ENCODE assay signal across 8 cellular contexts in the genomic region with DNA sequence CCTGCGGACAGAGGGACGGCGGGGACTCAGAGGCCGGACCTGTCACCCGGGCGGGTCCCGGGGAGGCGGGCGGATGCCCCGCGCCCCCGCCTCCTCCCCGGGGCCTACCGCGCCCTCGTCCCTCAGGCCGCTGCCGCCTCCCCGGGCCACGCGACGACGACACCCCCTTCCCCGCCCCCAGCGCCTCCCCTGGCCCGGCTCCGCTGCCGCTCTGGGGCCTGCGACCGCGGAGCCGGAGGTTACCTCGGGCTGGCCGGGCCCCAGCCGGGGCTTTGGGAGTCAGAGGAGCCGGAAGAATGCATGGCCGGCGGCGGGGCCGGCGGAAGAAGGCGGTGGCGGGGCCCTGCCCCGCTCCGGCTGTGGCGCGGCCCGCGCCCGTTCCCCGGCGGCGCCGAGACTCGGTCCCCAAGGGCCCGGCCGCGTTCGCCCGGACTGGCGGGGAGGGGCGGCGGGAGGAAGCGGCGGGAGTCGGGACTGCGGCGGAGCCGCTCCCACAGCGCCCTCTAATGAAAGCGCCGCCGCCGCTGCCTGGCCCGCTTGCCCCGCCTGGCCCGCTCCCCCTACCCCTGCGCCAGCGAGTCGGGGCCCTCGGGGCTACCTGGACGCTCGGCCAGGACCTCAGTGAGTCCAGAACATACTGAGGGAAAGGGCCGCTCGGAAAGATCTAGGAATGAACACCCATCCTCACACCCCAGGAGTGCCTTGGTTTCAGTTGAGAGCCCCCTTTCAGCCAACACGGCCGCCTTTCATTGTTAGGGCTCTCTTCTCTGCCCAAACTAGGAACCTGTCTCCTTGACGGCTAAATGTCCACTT. TPM values are rescaled to one million over a fixed set of nuclear protein-coding genes. Genes with fewer than 3 reads are reported as not detected.
DNase-seq lines count a peak whose midpoint lies in the region; ATAC-seq and TF ChIP-seq lines count a peak whose summit lies in the region.

A gene with protein sequence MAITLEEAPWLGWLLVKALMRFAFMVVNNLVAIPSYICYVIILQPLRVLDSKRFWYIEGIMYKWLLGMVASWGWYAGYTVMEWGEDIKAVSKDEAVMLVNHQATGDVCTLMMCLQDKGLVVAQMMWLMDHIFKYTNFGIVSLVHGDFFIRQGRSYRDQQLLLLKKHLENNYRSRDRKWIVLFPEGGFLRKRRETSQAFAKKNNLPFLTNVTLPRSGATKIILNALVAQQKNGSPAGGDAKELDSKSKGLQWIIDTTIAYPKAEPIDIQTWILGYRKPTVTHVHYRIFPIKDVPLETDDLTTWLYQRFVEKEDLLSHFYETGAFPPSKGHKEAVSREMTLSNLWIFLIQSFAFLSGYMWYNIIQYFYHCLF (minus strand): TSS at position 434 of the 813 bp plus-strand sequence. CDS start 1,467 bp downstream, outside the sequence.

- H3K4me3 ChIP-seq in ectodermal cell (ENCODE audit: insufficient read depth, low read depth, low read length) = peak within 1 kb of the TSS; percentile 47
- H3K4me3 ChIP-seq in lung = peak within 1 kb of the TSS; percentile 85

- H3K27me3 Mint-ChIP-seq in activated CD8-positive, alpha-beta T cell treated with anti-CD3 and anti-CD28 coated beads for 36 hours = no peaks in the 10 kb centered on the region

- CTCF ChIA-PET in activated CD8-positive, alpha-beta T cell treated with anti-CD3 and anti-CD28 coated beads for 36 hours (lab: Charles Lee) = interaction anchor here (1.0 to 2.0 kb wide), 3 partner anchors 8 to 150 kb away, joined by 4 to 6 read pairs (median 5); no protein-coding TSS in a partner anchor

- peaks cover 3% of the 10 kb centered on the region for H3K36me3 Mint-ChIP-seq in activated CD8-positive, alpha-beta T cell treated with anti-CD3 and anti-CD28 coated beads for 36 hours (ENCODE audit: low read depth)

- peaks cover 61% of the 10 kb centered on the region for H3K4me1 Mint-ChIP-seq in activated CD8-positive, alpha-beta T cell treated with anti-CD3 and anti-CD28 coated beads for 36 hours (ENCODE audit: low read depth)

- H3K9me3 Mint-ChIP-seq in activated CD8-positive, alpha-beta T cell treated with anti-CD3 and anti-CD28 coated beads for 36 hours = no peaks in the 10 kb centered on the region

- intact Hi-C loops in activated CD8-positive, alpha-beta T cell treated with anti-CD3 and anti-CD28 coated beads for 36 hours (cut with micrococcal nuclease) = loop anchor here (5.0 kb wide), 4 partner anchors 93 to 207 kb away; partner anchors contain the start of genes DTL and INTS7

- peak within 1 kb of the TSS; percentile 86 for H3K27ac Mint-ChIP-seq in activated CD8-positive, alpha-beta T cell treated with anti-CD3 and anti-CD28 coated beads for 36 hours

- ATAC-seq in GM18909 (IDR thresholded peaks at IDR 0.05; ENCODE audit: poor library complexity, unreplicated experiment) (peak; percentile 75), HG03175 (IDR thresholded peaks at IDR 0.05; ENCODE audit: unreplicated experiment) (peak; percentile 74), lung (ENCODE audit: insufficient read depth, low FRiP score) (peak; percentile 92)
- ATAC-seq in activated CD8-positive, alpha-beta T cell treated with anti-CD3 and anti-CD28 coated beads for 36 hours = peak; percentile 74

- TF ChIP-seq CTCF in activated CD8-positive, alpha-beta T cell treated with anti-CD3 and anti-CD28 coated beads for 36 hours (IDR thresholded peaks at IDR 0.05) = peak; percentile 66
- peak; percentile 56 for TF ChIP-seq CTCF in lung (IDR thresholded peaks at IDR 0.05; ENCODE audit: control extremely low read depth, extremely low read depth)

- peak within 1 kb of the TSS; percentile 75 for H3K4me3 Mint-ChIP-seq in activated CD8-positive, alpha-beta T cell treated with anti-CD3 and anti-CD28 coated beads for 36 hours

- H3K4me1 ChIP-seq in ectodermal cell (ENCODE audit: control insufficient read depth, insufficient read depth, low read length) = no peaks in the 10 kb centered on the region
- peaks cover 3 to 11% of the 10 kb centered on the region in 2 donors for H3K4me1 ChIP-seq in lung (ENCODE audit: control insufficient read depth in 2 of 2, insufficient read depth in 2 of 2, low read length in 2 of 2)

- no peaks in the 10 kb centered on the region for H3K36me3 ChIP-seq in ectodermal cell (ENCODE audit: control insufficient read depth, insufficient read depth, low read length)
- H3K36me3 ChIP-seq in lung (ENCODE audit: control insufficient read depth in 2 of 2, insufficient read depth in 2 of 2, low read length in 2 of 2) = peaks cover 0 to 3% of the 10 kb centered on the region in 2 donors

- DNase-seq in AML-193 (lab: John Stamatoyannopoulos, UW) (peak; percentile 42 to 53), NCI-H748 (lab: John Stamatoyannopoulos, UW; ENCODE audit: unreplicated experiment) (peak; percentile 73), lung (ENCODE audit: low spot score) (peak; percentile 79)
- peak; percentile 74 for DNase-seq in activated CD8-positive, alpha-beta T cell treated with anti-CD3 and anti-CD28 coated beads for 36 hours
- peak; percentile 38 to 72 (median 39) for DNase-seq in stimulated activated CD4-positive, alpha-beta T cell treated with anti-CD3 and anti-CD28 coated beads, TNF-alpha, amount 100 ng/mL, for 48 hours (ENCODE audit: low read depth in 3 of 3)

- WGBS in ectodermal cell, 2 experiments = 1% methylated on average over 88 of the region's 88 CpGs
- WGBS in lung, 2 donors = 0 to 2% methylated on average over 60 to 88 of the region's 88 CpGs

- POLR2A ChIA-PET in activated CD8-positive, alpha-beta T cell treated with anti-CD3 and anti-CD28 coated beads for 36 hours (lab: Charles Lee) = no interaction called here

- H3K9me3 ChIP-seq in ectodermal cell (ENCODE audit: control insufficient read depth, low read length) (no peaks in the 10 kb centered on the region), lung (ENCODE audit: control insufficient read depth in 2 of 2, insufficient read depth in 1 of 2, low read length in 1 of 2) (no peaks in the 10 kb centered on the region)

- H3K27ac ChIP-seq in ectodermal cell (ENCODE audit: insufficient read depth, low read depth, low read length, poor library complexity, severe bottlenecking) (no peak within 1 kb of the TSS), lung (ENCODE audit: low read depth in 1 of 2, low read length in 1 of 2) (peak within 1 kb of the TSS; percentile 86 to 95)

- H3K27me3 ChIP-seq in ectodermal cell (ENCODE audit: control insufficient read depth, insufficient read depth, low read length, poor library complexity, severe bottlenecking) (peaks cover 30% of the 10 kb centered on the region), lung (ENCODE audit: control insufficient read depth, insufficient read depth) (no peaks in the 10 kb centered on the region)

RNA-seq across cellular contexts. Expression of the gene that starts here (rescaled TPM):
- 10 to 100 TPM; 16.5 to 16.7 TPM for total RNA-seq in activated CD8-positive, alpha-beta T cell treated with anti-CD3 and anti-CD28 coated beads for 36 hours
- polyA plus RNA-seq in ectodermal cell (2013, experiment 1 of 4) = 3.5 TPM
- 3.4 TPM for polyA plus RNA-seq in ectodermal cell (2013, experiment 2 of 4)
- polyA plus RNA-seq in ectodermal cell (2013, experiment 3 of 4) = 3.0 TPM
- polyA plus RNA-seq in ectodermal cell (2013, experiment 4 of 4) = 2.6 TPM
- 10 to 100 TPM; 39.8 to 41.9 TPM for total RNA-seq in lung
- 10 to 100 TPM in 1 of 2 donors, 1 to 10 TPM in 1; 4.9 to 11.2 TPM for polyA plus RNA-seq in lung
